In genomic region chr12:112160611-112161010, GRCh38 we compare ENCODE assay signal across 12 cellular contexts.
"Had no signal": no experiment of that assay in that cellular context is flagged by ENCODE, and none has a peak within 500 bp of the region (broad histone marks: within the 10 kb centered on the region; RNA-seq: fewer than 3 reads in every experiment).

No MANE protein-coding gene starts in this region.

- ATAC-seq: activated CD4-positive, alpha-beta T cell treated with anti-CD3 and anti-CD28 coated beads for 36 hours; heart left ventricle; left ventricle myocardium superior; stimulated activated effector memory CD8-positive, alpha-beta T cell treated with anti-CD3 and anti-CD28 coated beads, Interleukin-12 subunit alpha, Interleukin-12 subunit beta, amount 100 ng/mL, for 72 hours had no signal

- H3K4me1 ChIP-seq: heart left ventricle, SJSA1, transverse colon had no signal

- H3K4me3 ChIP-seq: heart left ventricle, SJSA1, smooth muscle cell, transverse colon had no signal

- H3K27me3 ChIP-seq: heart left ventricle, SJSA1, transverse colon had no signal

- H3K27ac ChIP-seq: heart left ventricle, SJSA1, transverse colon, VCaP had no signal

- H3K27me3 Mint-ChIP-seq: activated CD4-positive, alpha-beta T cell treated with anti-CD3 and anti-CD28 coated beads for 36 hours had no signal

- H3K27ac Mint-ChIP-seq: activated CD4-positive, alpha-beta T cell treated with anti-CD3 and anti-CD28 coated beads for 36 hours had no signal

- DNase-seq: activated CD4-positive, alpha-beta T cell treated with anti-CD3 and anti-CD28 coated beads for 36 hours; activated effector memory CD4-positive, alpha-beta T cell treated with Interleukin-2 at 50 U/mL for 16 hours; foreskin melanocyte; left ventricle myocardium superior; SW 1271; T1000; transverse colon had no signal

- H3K9me3 ChIP-seq: SJSA1, transverse colon had no signal

- H3K4me3 Mint-ChIP-seq: activated CD4-positive, alpha-beta T cell treated with anti-CD3 and anti-CD28 coated beads for 36 hours; stimulated activated effector memory CD8-positive, alpha-beta T cell treated with anti-CD3 and anti-CD28 coated beads, Interleukin-12 subunit alpha, Interleukin-12 subunit beta, amount 100 ng/mL, for 72 hours had no signal
